Comparison of ENCODE assay signal across 1 cellular context in genomic region chr9:73073337-73074175, GRCh38.
TF ChIP-seq lines count a peak whose summit lies in the region.

No MANE protein-coding gene starts in this region.

TF ChIP-seq in K562, 482 proteins besides CTCF, POLR2A, EP300 and RAD21 (continued from another document):
- TF ChIP-seq POLR3G (IDR thresholded peaks at IDR 0.05; ENCODE audit: extremely low read depth, insufficient read length, insufficient replicate concordance), result no peak
- no peak for TF ChIP-seq IRF2 (CRISPR knock-in tag; IDR thresholded peaks at IDR 0.05)
- TF ChIP-seq MTA3 (IDR thresholded peaks at IDR 0.05; ENCODE audit: borderline replicate concordance), result no peak
- no peak for TF ChIP-seq BHLHE40 (IDR thresholded peaks at IDR 0.05; ENCODE audit: low read length)
- TF ChIP-seq SMARCC2 (IDR thresholded peaks at IDR 0.05; ENCODE audit: low read depth), result no peak
- TF ChIP-seq ZNF583 (CRISPR knock-in tag; IDR thresholded peaks at IDR 0.05), result no peak
- TF ChIP-seq C11orf30 (IDR thresholded peaks at IDR 0.05; ENCODE audit: low read depth), result 0 out of 2 replicates have a peak, but pooled peaks have one; percentile 22
- no peak for TF ChIP-seq CAMTA2 (CRISPR knock-in tag; conservative IDR thresholded peaks at IDR 0.05)
- TF ChIP-seq NFIC (IDR thresholded peaks at IDR 0.05), result no peak
- TF ChIP-seq KDM4B (IDR thresholded peaks at IDR 0.05; ENCODE audit: borderline replicate concordance in 2 of 2, low read depth in 1 of 2), result no peak
- TF ChIP-seq GATA2 (CRISPR knock-in tag; IDR thresholded peaks at IDR 0.05), result no peak
- TF ChIP-seq, protein P1, sequence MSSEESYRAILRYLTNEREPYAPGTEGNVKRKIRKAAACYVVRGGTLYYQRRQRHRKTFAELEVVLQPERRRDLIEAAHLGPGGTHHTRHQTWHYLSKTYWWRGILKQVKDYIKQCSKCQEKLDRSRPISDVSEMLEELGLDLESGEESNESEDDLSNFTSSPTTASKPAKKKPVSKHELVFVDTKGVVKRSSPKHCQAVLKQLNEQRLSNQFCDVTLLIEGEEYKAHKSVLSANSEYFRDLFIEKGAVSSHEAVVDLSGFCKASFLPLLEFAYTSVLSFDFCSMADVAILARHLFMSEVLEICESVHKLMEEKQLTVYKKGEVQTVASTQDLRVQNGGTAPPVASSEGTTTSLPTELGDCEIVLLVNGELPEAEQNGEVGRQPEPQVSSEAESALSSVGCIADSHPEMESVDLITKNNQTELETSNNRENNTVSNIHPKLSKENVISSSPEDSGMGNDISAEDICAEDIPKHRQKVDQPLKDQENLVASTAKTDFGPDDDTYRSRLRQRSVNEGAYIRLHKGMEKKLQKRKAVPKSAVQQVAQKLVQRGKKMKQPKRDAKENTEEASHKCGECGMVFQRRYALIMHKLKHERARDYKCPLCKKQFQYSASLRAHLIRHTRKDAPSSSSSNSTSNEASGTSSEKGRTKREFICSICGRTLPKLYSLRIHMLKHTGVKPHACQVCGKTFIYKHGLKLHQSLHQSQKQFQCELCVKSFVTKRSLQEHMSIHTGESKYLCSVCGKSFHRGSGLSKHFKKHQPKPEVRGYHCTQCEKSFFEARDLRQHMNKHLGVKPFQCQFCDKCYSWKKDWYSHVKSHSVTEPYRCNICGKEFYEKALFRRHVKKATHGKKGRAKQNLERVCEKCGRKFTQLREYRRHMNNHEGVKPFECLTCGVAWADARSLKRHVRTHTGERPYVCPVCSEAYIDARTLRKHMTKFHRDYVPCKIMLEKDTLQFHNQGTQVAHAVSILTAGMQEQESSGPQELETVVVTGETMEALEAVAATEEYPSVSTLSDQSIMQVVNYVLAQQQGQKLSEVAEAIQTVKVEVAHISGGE (CRISPR knock-in tag; IDR thresholded peaks at IDR 0.05), result no peak
- no peak for TF ChIP-seq FOXA1 (IDR thresholded peaks at IDR 0.05; ENCODE audit: borderline replicate concordance)
- TF ChIP-seq ZNF12 (CRISPR knock-in tag; IDR thresholded peaks at IDR 0.05), result no peak
- no peak for TF ChIP-seq E2F6 (IDR thresholded peaks at IDR 0.05; ENCODE audit: borderline replicate concordance in 1 of 2, extremely low read depth in 1 of 2, insufficient read depth in 1 of 2, insufficient read length in 1 of 2, low read depth in 1 of 2, low read length in 1 of 2, poor library complexity in 1 of 2, severe bottlenecking in 1 of 2)
